ENCODE assay signal across 10 cellular contexts in genomic region chr3:66450389-66451022, GRCh38. TPM values are rescaled to one million over a fixed set of nuclear protein-coding genes. Genes with fewer than 3 reads are reported as not detected.
DNase-seq lines count a peak whose midpoint lies in the region; ATAC-seq, FAIRE-seq and TF ChIP-seq lines count a peak whose summit lies in the region.
"Had no signal": no experiment of that assay in that cellular context is flagged by ENCODE, and none has a peak within 500 bp of the region (broad histone marks: within the 10 kb centered on the region; RNA-seq: fewer than 3 reads in every experiment).

No MANE protein-coding gene starts in this region.

- peaks cover 34% of the 10 kb centered on the region for H3K4me1 ChIP-seq in right cardiac atrium (ENCODE audit: control insufficient read depth, insufficient read depth, low read length)
- peaks cover 3 to 14% of the 10 kb centered on the region in 2 donors for H3K4me1 ChIP-seq in small intestine (ENCODE audit: control insufficient read depth in 2 of 2, insufficient read depth in 1 of 2, low read depth in 1 of 2, low read length in 1 of 2)
- no peaks in the 10 kb centered on the region for H3K4me1 ChIP-seq in HAP-1
- H3K4me1 ChIP-seq: SJSA1 had no signal

- ATAC-seq in right cardiac atrium = peak; percentile 67 to 77
- ATAC-seq in activated naive CD8-positive, alpha-beta T cell treated with anti-CD3 and anti-CD28 coated beads, Interleukin-2, amount 50 U/mL, for 24 hours = no peak

- H3K36me3 ChIP-seq in small intestine (ENCODE audit: control insufficient read depth in 2 of 2, insufficient read depth in 2 of 2, low read length in 2 of 2) (no peaks in the 10 kb centered on the region), HAP-1 (replicated peaks) (no peaks in the 10 kb centered on the region)
- H3K36me3 ChIP-seq: SJSA1 had no signal

- H3K4me3 Mint-ChIP-seq in HFFc6 = peak overlapping the region; percentile 5; the same call in 1 of the 2 replicates
- no peak overlapping the region for H3K4me3 Mint-ChIP-seq in activated naive CD8-positive, alpha-beta T cell treated with anti-CD3 and anti-CD28 coated beads, Interleukin-2, amount 50 U/mL, for 24 hours

- WGBS in right cardiac atrium = 18% methylated on average over 4 of the region's 4 CpGs
- 10 to 33% (median 14%) methylated on average over 4 of the region's 4 CpGs for WGBS in small intestine, 3 donors

- no peak for TF ChIP-seq CTCF in HFFc6 (IDR thresholded peaks at IDR 0.05)

- FAIRE-seq in small intestine (lab: Jason Lieb, UNC) = no peak
- FAIRE-seq: GM12878 had no signal

- H3K27me3 ChIP-seq in right cardiac atrium (ENCODE audit: control insufficient read depth, insufficient read depth) (no peaks in the 10 kb centered on the region), small intestine (ENCODE audit: control insufficient read depth in 2 of 2, insufficient read depth in 2 of 2, low read length in 2 of 2) (no peaks in the 10 kb centered on the region), HAP-1 (ENCODE audit: low read depth) (no peaks in the 10 kb centered on the region)
- H3K27me3 ChIP-seq: SJSA1 had no signal

- in situ Hi-C loops in HAP-1 (cut with MboI; ENCODE audit: low sequenced_read_pairs) = no loop called here

- H3K27ac Mint-ChIP-seq in HFFc6 = no peak overlapping the region
- H3K27ac Mint-ChIP-seq in activated naive CD8-positive, alpha-beta T cell treated with anti-CD3 and anti-CD28 coated beads, Interleukin-2, amount 50 U/mL, for 24 hours = no peak overlapping the region

- H3K4me1 Mint-ChIP-seq in HFFc6 (ENCODE audit: low read depth) = peaks cover 17% of the 10 kb centered on the region
- no peaks in the 10 kb centered on the region for H3K4me1 Mint-ChIP-seq in activated naive CD8-positive, alpha-beta T cell treated with anti-CD3 and anti-CD28 coated beads, Interleukin-2, amount 50 U/mL, for 24 hours

- DNase-seq in HFFc6 = peak; percentile 45
- peak; percentile 83 for DNase-seq in astrocyte of the hippocampus (ENCODE audit: low read depth, low spot score)
- DNase-seq in right cardiac atrium = peak; percentile 48 to 83 (median 72)
- peak; percentile 80 for DNase-seq in small intestine
- no peak for DNase-seq in HAP-1 (ENCODE audit: low spot score in 2 of 2)
- no peak for DNase-seq in activated naive CD8-positive, alpha-beta T cell treated with anti-CD3 and anti-CD28 coated beads, Interleukin-2, amount 50 U/mL, for 24 hours
- no peak for DNase-seq in NCI-H510A (lab: John Stamatoyannopoulos, UW)
- DNase-seq in NCI-H1417 treated with DMSO at 0.1 percent for 48 hours (lab: John Stamatoyannopoulos, UW) = no peak

- H3K4me3 ChIP-seq in right cardiac atrium (ENCODE audit: low read length) (no peak overlapping the region), small intestine (ENCODE audit: low read depth in 1 of 2, low read length in 2 of 2) (no peak overlapping the region), HAP-1 (no peak overlapping the region)
- H3K4me3 ChIP-seq: GM12878, SJSA1 had no signal

- H3K9me3 ChIP-seq in right cardiac atrium (ENCODE audit: control insufficient read depth, low read length) (no peaks in the 10 kb centered on the region), small intestine (ENCODE audit: control insufficient read depth, low read depth) (no peaks in the 10 kb centered on the region), HAP-1 (no peaks in the 10 kb centered on the region)
- H3K9me3 ChIP-seq: SJSA1 had no signal

- peak overlapping the region; percentile 40 for H3K27ac ChIP-seq in right cardiac atrium (ENCODE audit: low read length)
- H3K27ac ChIP-seq in small intestine (ENCODE audit: low read depth in 1 of 2, low read length in 1 of 2) = no peak overlapping the region
- H3K27ac ChIP-seq: SJSA1 had no signal

- intact Hi-C loops in right cardiac atrium (cut with DNase I) = no loop called here

- H3K9me3 Mint-ChIP-seq in HFFc6 = no peaks in the 10 kb centered on the region
- no peaks in the 10 kb centered on the region for H3K9me3 Mint-ChIP-seq in activated naive CD8-positive, alpha-beta T cell treated with anti-CD3 and anti-CD28 coated beads, Interleukin-2, amount 50 U/mL, for 24 hours

- H3K36me3 Mint-ChIP-seq in HFFc6 (ENCODE audit: low read depth) = no peaks in the 10 kb centered on the region
- H3K36me3 Mint-ChIP-seq in activated naive CD8-positive, alpha-beta T cell treated with anti-CD3 and anti-CD28 coated beads, Interleukin-2, amount 50 U/mL, for 24 hours (ENCODE audit: low read depth) = peaks cover 4% of the 10 kb centered on the region

- no peaks in the 10 kb centered on the region; the same call in 1 of the 2 replicates for H3K27me3 Mint-ChIP-seq in HFFc6 (ENCODE audit: insufficient read depth)
- no peaks in the 10 kb centered on the region for H3K27me3 Mint-ChIP-seq in activated naive CD8-positive, alpha-beta T cell treated with anti-CD3 and anti-CD28 coated beads, Interleukin-2, amount 50 U/mL, for 24 hours

RNA-seq across cellular contexts. Expression of gene LRIG1, which starts 50.3 kb away (rescaled TPM):
- 1 to 10 TPM; 1.7 to 2.7 (median 2.2) TPM for total RNA-seq in HFFc6 (2021; fragmentation: NEBNext Ultra II Directional; extraction: Animal tissue kit (Norgen Biotek cat#: 25700))
- 100 to 1,000 TPM; 103 to 140 (median 122) TPM for total RNA-seq in right cardiac atrium
- polyA plus RNA-seq in right cardiac atrium (80.2 TPM), small intestine (10 to 100 TPM in 1 of 3 donors, 1 to 10 TPM in 2; 3.5 to 39.3 (median 4.5) TPM)

Comparison
In these comparisons a context has a peak if more than half of its experiments do, and no peak if none do; other contexts are left out.
1. DNase-seq: peak in HFFc6 (single experiment), astrocyte of the hippocampus (single experiment), right cardiac atrium (3 of 3) and small intestine (single experiment); none in HAP-1 (0 of 2), activated naive CD8-positive, alpha-beta T cell treated with anti-CD3 and anti-CD28 coated beads, Interleukin-2, amount 50 U/mL, for 24 hours (single experiment), NCI-H510A (single experiment) and NCI-H1417 treated with DMSO at 0.1 percent for 48 hours (single experiment).
2. RNA of gene LRIG1, which starts 50.3 kb away (total RNA-seq): 103 to 140 TPM in right cardiac atrium; 1.7 to 2.7 TPM in HFFc6; every median in the first group is over 10 times any median in the second.